In genomic region chr19:17080441-17080803, GRCh38 we compare ENCODE assay signal across 8 cellular contexts. TPM values are rescaled to one million over a fixed set of nuclear protein-coding genes. Genes with fewer than 3 reads are reported as not detected.
A peak's percentile ranks its signal among the peaks of the same experiment; 100 is the strongest.
DNase-seq lines count a peak whose midpoint lies in the region; ATAC-seq and TF ChIP-seq lines count a peak whose summit lies in the region.

No MANE protein-coding gene starts in this region.

- in situ Hi-C loops in G401 (cut with HindIII; ENCODE audit: low sequenced_read_pairs): no loop called here

- H3K27me3 Mint-ChIP-seq in neural progenitor cell (ENCODE audit: insufficient read depth, low read depth): peaks cover 4% of the 10 kb centered on the region

- H3F3A ChIP-seq in OCI-LY1 (ENCODE audit: insufficient read depth, low read length) (no peaks in the 10 kb centered on the region), neural progenitor cell (ENCODE audit: low read depth) (peaks cover 17% of the 10 kb centered on the region)

- POLR2A ChIA-PET in AG04449 (lab: Yijun Ruan, JAX): interaction anchor here (0.6 to 1.5 kb wide), 4 partner anchors 9 to 623 kb away, joined by 3 to 5 read pairs (median 4); no protein-coding TSS in a partner anchor

- H3K4me3 ChIP-seq in AG04449 (ENCODE audit: low read depth, low read length) (peak overlapping the region; percentile 34), OCI-LY1 (ENCODE audit: low read depth, low read length, poor library complexity, severe bottlenecking) (no peak overlapping the region), colonic mucosa (no peak overlapping the region), neural progenitor cell (no peak overlapping the region)

- H3K9me2 ChIP-seq in OCI-LY1 (ENCODE audit: low read depth, low read length): no peaks in the 10 kb centered on the region

- peaks cover 43% of the 10 kb centered on the region for H3K4me1 Mint-ChIP-seq in neural progenitor cell

- no peaks in the 10 kb centered on the region for H3K9me3 ChIP-seq in OCI-LY1 (ENCODE audit: low read length)
- no peaks in the 10 kb centered on the region for H3K9me3 ChIP-seq in colonic mucosa
- H3K9me3 ChIP-seq in neural progenitor cell (ENCODE audit: low read depth): no peaks in the 10 kb centered on the region

- H2AFZ ChIP-seq in OCI-LY1 (ENCODE audit: low read length) (no peak overlapping the region), neural progenitor cell (replicated peaks) (no peak overlapping the region)

- H3K4me3 Mint-ChIP-seq in neural progenitor cell: peak overlapping the region; percentile 79

- no peaks in the 10 kb centered on the region; the same call in 1 of the 2 replicates for H3K36me3 ChIP-seq in OCI-LY1 (ENCODE audit: insufficient read depth, low read length)
- H3K36me3 ChIP-seq in colonic mucosa: no peaks in the 10 kb centered on the region
- no peaks in the 10 kb centered on the region for H3K36me3 ChIP-seq in neural progenitor cell

- no peak overlapping the region; the same call in 1 of the 2 replicates for H3K9ac ChIP-seq in OCI-LY1 (ENCODE audit: low read length)
- peak overlapping the region in 1 of 2 donors; percentile 67 for H3K9ac ChIP-seq in colonic mucosa (ENCODE audit: low read depth in 2 of 2, low read length in 2 of 2)
- no peak overlapping the region for H3K9ac ChIP-seq in neural progenitor cell

- peak overlapping the region; percentile 70 for H3K27ac ChIP-seq in OCI-LY1 (ENCODE audit: low read depth, low read length, poor library complexity, severe bottlenecking)
- H3K27ac ChIP-seq in colonic mucosa: peak overlapping the region; percentile 87
- H3K27ac ChIP-seq in neural progenitor cell: no peak overlapping the region

- peak overlapping the region; percentile 97 for H3K27ac Mint-ChIP-seq in neural progenitor cell

- peaks cover 4% of the 10 kb centered on the region for H3K36me3 Mint-ChIP-seq in neural progenitor cell

- H3K4me1 ChIP-seq in OCI-LY1 (ENCODE audit: insufficient read depth, low read length, severe bottlenecking) (peaks cover 53% of the 10 kb centered on the region), colonic mucosa (peaks cover 6% of the 10 kb centered on the region), neural progenitor cell (peaks cover 21% of the 10 kb centered on the region)

- no peak for DNase-seq in AG04449 (ENCODE audit: low read depth, low spot score)
- no peak for DNase-seq in colonic mucosa
- no peak for DNase-seq in neural progenitor cell (ENCODE audit: low spot score)
- no peak for DNase-seq in G401 (ENCODE audit: low spot score)
- DNase-seq in SHP77 treated with DMSO at 0.1 percent for 48 hours (lab: John Stamatoyannopoulos, UW): no peak
- no peak for DNase-seq in NCI-H748 (lab: John Stamatoyannopoulos, UW; ENCODE audit: unreplicated experiment)

- no peak for TF ChIP-seq CTCF in AG04449 (IDR thresholded peaks at IDR 0.05; ENCODE audit: insufficient read depth, low read length, missing control alignments)
- TF ChIP-seq CTCF in OCI-LY1 (IDR thresholded peaks at IDR 0.05; ENCODE audit: low read length): no peak
- no peak for TF ChIP-seq CTCF in colonic mucosa (IDR thresholded peaks at IDR 0.05)
- no peak for TF ChIP-seq CTCF in neural progenitor cell (IDR thresholded peaks at IDR 0.05)

- H3K79me2 ChIP-seq in OCI-LY1 (ENCODE audit: insufficient read depth, low read length) (peaks cover 45% of the 10 kb centered on the region), neural progenitor cell (ENCODE audit: low read depth) (peaks cover 59% of the 10 kb centered on the region)

- no peaks in the 10 kb centered on the region for H3K27me3 ChIP-seq in OCI-LY1 (ENCODE audit: insufficient read depth, low read length)
- H3K27me3 ChIP-seq in colonic mucosa: no peaks in the 10 kb centered on the region
- peaks cover 8% of the 10 kb centered on the region for H3K27me3 ChIP-seq in neural progenitor cell

- peak overlapping the region; percentile 86; the same call in 1 of the 2 replicates for H3K4me2 ChIP-seq in OCI-LY1 (ENCODE audit: low read length)
- H3K4me2 ChIP-seq in neural progenitor cell: peak overlapping the region; percentile 65

- H4K20me1 ChIP-seq in OCI-LY1 (ENCODE audit: insufficient read depth, low read length): no peaks in the 10 kb centered on the region
- peaks cover 79% of the 10 kb centered on the region for H4K20me1 ChIP-seq in neural progenitor cell (ENCODE audit: low read depth)

- H3K9me3 Mint-ChIP-seq in neural progenitor cell: no peaks in the 10 kb centered on the region

- intact Hi-C loops in colonic mucosa (cut with DNase I): no loop called here

- CTCF ChIA-PET in AG04449 (lab: Yijun Ruan, JAX): interaction anchor here (0.6 to 1.9 kb wide), 8 partner anchors 11 to 225 kb away, joined by 3 to 5 read pairs (median 3); no protein-coding TSS in a partner anchor

- no peak for ATAC-seq in GM21381 (IDR thresholded peaks at IDR 0.05; ENCODE audit: unreplicated experiment)

RNA-seq across cellular contexts. Expression of gene MYO9B, which starts 4.8 kb away (rescaled TPM):
- total RNA-seq in colonic mucosa (10 to 100 TPM; 56.5 to 89.2 TPM), neural progenitor cell (ENCODE audit: low replicate concordance) (38.5 and 42.2 TPM in 2 replicates)
- 22.0 and 24.4 TPM in 2 replicates for total RNA-seq in G401 (2014; rRNA removed; shearing (Covaris generic))

RNA-seq across cellular contexts. Expression of gene HAUS8, which starts 5.2 kb away (rescaled TPM):
- 10 to 100 TPM; 10.6 to 29.8 TPM for total RNA-seq in colonic mucosa
- 15.6 and 16.3 TPM in 2 replicates for total RNA-seq in neural progenitor cell (ENCODE audit: low replicate concordance)
- 8.9 and 16.1 TPM in 2 replicates for total RNA-seq in G401 (2014; rRNA removed; shearing (Covaris generic))

RNA-seq across cellular contexts. Expression of gene CPAMD8, which starts 53.8 kb away (rescaled TPM):
- 1 to 10 TPM; 1.8 to 3.5 TPM for total RNA-seq in colonic mucosa
- 16.3 and 36.8 TPM in 2 replicates for total RNA-seq in neural progenitor cell (ENCODE audit: low replicate concordance)
- total RNA-seq in G401 (2014; rRNA removed; shearing (Covaris generic)): 7.8 and 19.8 TPM in 2 replicates
